8 cellular contexts compared by ENCODE assay signal in genomic region chr12:51926718-51927117, GRCh38. TPM values are rescaled to one million over a fixed set of nuclear protein-coding genes. Genes with fewer than 3 reads are reported as not detected.
DNase-seq lines count a peak whose midpoint lies in the region; ATAC-seq and TF ChIP-seq lines count a peak whose summit lies in the region.

No MANE protein-coding gene starts in this region.

- H3K36me3 Mint-ChIP-seq in MCF 10A (ENCODE audit: insufficient read depth, unreplicated experiment), result no peaks in the 10 kb centered on the region
- no peaks in the 10 kb centered on the region for H3K36me3 Mint-ChIP-seq in naive thymus-derived CD4-positive, alpha-beta T cell

- no peak overlapping the region for H3K4me3 Mint-ChIP-seq in MCF 10A (ENCODE audit: unreplicated experiment)
- H3K4me3 Mint-ChIP-seq in naive thymus-derived CD4-positive, alpha-beta T cell, result no peak overlapping the region

- H3K27ac ChIP-seq in naive thymus-derived CD4-positive, alpha-beta T cell (ENCODE audit: low read depth, low read length), result no peak overlapping the region

- peaks cover 0 to 3% of the 10 kb centered on the region in 2 donors for H3K27me3 ChIP-seq in naive thymus-derived CD4-positive, alpha-beta T cell (ENCODE audit: control insufficient read depth in 2 of 2, insufficient read depth in 2 of 2, low read length in 2 of 2)

- POLR2A ChIA-PET in MCF 10A (lab: Yijun Ruan, JAX), result interaction anchor here (0.7 kb wide), 1 partner anchor 24 kb away, joined by 4 read pairs; no protein-coding TSS in a partner anchor
- POLR2A ChIA-PET in naive thymus-derived CD4-positive, alpha-beta T cell (lab: Charles Lee), result interaction anchor here (0.7 kb wide), 1 partner anchor 14 kb away, joined by 3 read pairs; no protein-coding TSS in a partner anchor

- H3K27ac Mint-ChIP-seq in MCF 10A (ENCODE audit: low read depth, unreplicated experiment), result no peak overlapping the region
- H3K27ac Mint-ChIP-seq in naive thymus-derived CD4-positive, alpha-beta T cell, result no peak overlapping the region

- peaks cover 5% of the 10 kb centered on the region for H3K4me1 Mint-ChIP-seq in MCF 10A (ENCODE audit: insufficient read depth, unreplicated experiment)
- H3K4me1 Mint-ChIP-seq in naive thymus-derived CD4-positive, alpha-beta T cell, result peaks cover 5 to 12% (median 9%) of the 10 kb centered on the region in 7 donors

- no peaks in the 10 kb centered on the region for H3K27me3 Mint-ChIP-seq in MCF 10A (ENCODE audit: insufficient read depth, unreplicated experiment)
- peaks cover 0 to 15% (median 0%) of the 10 kb centered on the region in 5 donors for H3K27me3 Mint-ChIP-seq in naive thymus-derived CD4-positive, alpha-beta T cell

- DNase-seq in NOMO-1 treated with DMSO at 0.1 percent for 48 hours (lab: John Stamatoyannopoulos, UW; ENCODE audit: unreplicated experiment), result peak; percentile 25
- no peak for DNase-seq in NOMO-1 treated with dmso at 0.1 percent for 144 hours (lab: John Stamatoyannopoulos, UW; ENCODE audit: unreplicated experiment)
- peak in 3 of 5 donors; percentile 15 to 45 (median 27) for DNase-seq in T-helper 1 cell
- peak; percentile 62 for DNase-seq in MCF 10A (ENCODE audit: unreplicated experiment)
- peak in 7 of 9 donors; percentile 12 to 60 (median 46) for DNase-seq in naive thymus-derived CD4-positive, alpha-beta T cell

- H3K9me3 ChIP-seq in naive thymus-derived CD4-positive, alpha-beta T cell (ENCODE audit: control insufficient read depth in 2 of 3, low read length in 3 of 3), result no peaks in the 10 kb centered on the region

- no TSS peak for BruUV-seq in MCF 10A (replicated peaks; lab: Mats Ljungman, UMichigan)

- no peaks in the 10 kb centered on the region for H3K4me1 ChIP-seq in naive thymus-derived CD4-positive, alpha-beta T cell (ENCODE audit: control insufficient read depth in 2 of 2, insufficient read depth in 2 of 2, low read length in 2 of 2)

- peak; percentile 56 for TF ChIP-seq CTCF in MCF 10A (IDR thresholded peaks at IDR 0.05; ENCODE audit: unreplicated experiment)

- ATAC-seq in naive thymus-derived CD4-positive, alpha-beta T cell, result peak; percentile 49
- ATAC-seq in GM18519 (IDR thresholded peaks at IDR 0.05; ENCODE audit: low FRiP score, unreplicated experiment) (no peak), HG03520 (IDR thresholded peaks at IDR 0.05; ENCODE audit: unreplicated experiment) (no peak), GM21515 (IDR thresholded peaks at IDR 0.05; ENCODE audit: unreplicated experiment) (no peak)

- CTCF ChIA-PET in MCF 10A (lab: Yijun Ruan, JAX), result interaction anchor here (0.6 to 3.2 kb wide), 17 partner anchors 9 to 99 kb away, joined by 3 to 20 read pairs (median 4); no protein-coding TSS in a partner anchor
- CTCF ChIA-PET in naive thymus-derived CD4-positive, alpha-beta T cell (lab: Charles Lee), result interaction anchor here (0.6 to 5.5 kb wide), 4 partner anchors 8 to 97 kb away, joined by 3 to 35 read pairs (median 4); no protein-coding TSS in a partner anchor

- H3K36me3 ChIP-seq in naive thymus-derived CD4-positive, alpha-beta T cell (ENCODE audit: control insufficient read depth in 2 of 3, insufficient read depth in 3 of 3, low read length in 3 of 3), result no peaks in the 10 kb centered on the region

- H3K9me3 Mint-ChIP-seq in MCF 10A (ENCODE audit: unreplicated experiment), result no peaks in the 10 kb centered on the region
- H3K9me3 Mint-ChIP-seq in naive thymus-derived CD4-positive, alpha-beta T cell, result peaks cover 0 to 2% (median 0%) of the 10 kb centered on the region in 11 donors

- H3K4me3 ChIP-seq in naive thymus-derived CD4-positive, alpha-beta T cell (ENCODE audit: low read length), result no peak overlapping the region

- intact Hi-C loops in MCF 10A (cut with micrococcal nuclease), result loop anchor here (1.0 to 2.0 kb wide), 2 partner anchors 54 to 94 kb away; no protein-coding TSS in a partner anchor
- intact Hi-C loops in naive thymus-derived CD4-positive, alpha-beta T cell (cut with micrococcal nuclease), result loop anchor here (1.0 kb wide), 1 partner anchor 54 kb away; no protein-coding TSS in a partner anchor

RNA-seq across cellular contexts. Expression of gene ACVRL1, which starts 19.4 kb away (rescaled TPM):
- total RNA-seq in MCF 10A (2022), result not detected in 2 replicates
- under 1 TPM in 2 of 5 experiments, not detected in 3; 0.64 to 0.70 TPM for total RNA-seq in naive thymus-derived CD4-positive, alpha-beta T cell
- polyA plus RNA-seq in naive thymus-derived CD4-positive, alpha-beta T cell, result not detected

RNA-seq across cellular contexts. Expression of gene ACVR1B, which starts 24.8 kb away (rescaled TPM):
- 14.7 and 16.1 TPM in 2 replicates for total RNA-seq in MCF 10A (2022)
- 10 to 100 TPM in 4 of 5 experiments, 1 to 10 TPM in 1; 4.9 to 14.8 (median 14.2) TPM for total RNA-seq in naive thymus-derived CD4-positive, alpha-beta T cell
- 1 to 10 TPM; 2.5 to 2.9 TPM for polyA plus RNA-seq in naive thymus-derived CD4-positive, alpha-beta T cell

RNA-seq across cellular contexts. Expression of gene ANKRD33, which starts 38.8 kb away (rescaled TPM):
- not detected in 2 replicates for total RNA-seq in MCF 10A (2022)
- not detected for total RNA-seq in naive thymus-derived CD4-positive, alpha-beta T cell
- not detected for polyA plus RNA-seq in naive thymus-derived CD4-positive, alpha-beta T cell
